In the genomic region with DNA sequence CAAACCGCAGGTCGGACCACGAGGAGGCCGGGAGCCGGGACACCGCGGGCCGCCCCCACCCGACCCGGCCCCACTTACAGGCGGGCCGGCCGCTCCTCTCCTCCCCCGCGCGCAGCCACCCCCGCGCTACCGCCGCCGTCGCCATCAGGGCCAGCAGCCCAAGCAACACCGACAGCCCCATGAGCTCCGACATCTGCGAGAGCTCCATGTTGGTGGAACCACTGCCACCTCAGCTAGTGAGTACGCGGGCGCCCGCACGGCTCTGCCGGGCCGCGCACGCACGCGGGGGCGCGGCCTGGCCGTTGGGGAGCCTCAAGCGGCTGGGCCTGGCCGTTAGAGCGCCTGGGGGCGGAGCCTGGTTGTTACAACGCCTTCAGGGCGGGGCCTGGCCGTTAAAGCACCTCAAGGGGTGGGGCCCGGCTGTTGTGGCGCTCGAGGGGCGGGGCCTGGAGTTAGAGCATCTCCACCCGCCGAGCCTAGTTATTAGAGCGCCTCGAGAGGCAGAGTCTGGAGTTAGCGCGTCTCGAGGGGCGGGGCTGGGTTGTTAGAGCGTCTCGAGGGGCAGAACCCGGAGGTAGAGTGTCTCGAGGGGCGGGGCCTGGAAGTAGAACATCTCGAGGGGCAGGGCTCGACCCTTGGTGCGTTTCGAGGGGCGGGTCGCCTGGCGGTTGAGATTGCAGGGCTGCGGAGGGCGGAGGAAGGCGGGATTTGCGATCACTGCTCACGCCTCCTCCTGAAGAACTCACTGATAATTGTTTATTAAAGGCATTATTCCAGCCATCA, we compare ENCODE assay signal across 8 cellular contexts. TPM values are rescaled to one million over a fixed set of nuclear protein-coding genes. Genes with fewer than 3 reads are reported as not detected.
DNase-seq lines count a peak whose midpoint lies in the region; ATAC-seq, FAIRE-seq and TF ChIP-seq lines count a peak whose summit lies in the region.

A gene with protein sequence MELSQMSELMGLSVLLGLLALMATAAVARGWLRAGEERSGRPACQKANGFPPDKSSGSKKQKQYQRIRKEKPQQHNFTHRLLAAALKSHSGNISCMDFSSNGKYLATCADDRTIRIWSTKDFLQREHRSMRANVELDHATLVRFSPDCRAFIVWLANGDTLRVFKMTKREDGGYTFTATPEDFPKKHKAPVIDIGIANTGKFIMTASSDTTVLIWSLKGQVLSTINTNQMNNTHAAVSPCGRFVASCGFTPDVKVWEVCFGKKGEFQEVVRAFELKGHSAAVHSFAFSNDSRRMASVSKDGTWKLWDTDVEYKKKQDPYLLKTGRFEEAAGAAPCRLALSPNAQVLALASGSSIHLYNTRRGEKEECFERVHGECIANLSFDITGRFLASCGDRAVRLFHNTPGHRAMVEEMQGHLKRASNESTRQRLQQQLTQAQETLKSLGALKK (minus strand): TSS at position 238 of the 783 bp plus-strand sequence. CDS start 30 bp downstream, at position 208.

- H4K20me1 ChIP-seq in SU-DHL-6 (ENCODE audit: low read depth, low read length), result no peaks in the 10 kb centered on the region

- peak within 1 kb of the TSS; percentile 91 for H3K4me3 Mint-ChIP-seq in activated naive CD8-positive, alpha-beta T cell treated with anti-CD3 and anti-CD28 coated beads, Interleukin-2, amount 10 ng/mL, durations not matched to agents 7 days and 5 days

- TF ChIP-seq CTCF in GM12872 (IDR thresholded peaks at IDR 0.05; ENCODE audit: insufficient read depth, low read depth, low read length) (peak; percentile 26; the same call in 1 of the 3 replicates), SU-DHL-6 (IDR thresholded peaks at IDR 0.05; ENCODE audit: insufficient read depth, low read length, poor library complexity, severe bottlenecking) (no peak), pancreas (IDR thresholded peaks at IDR 0.05) (no peak), tibial artery (IDR thresholded peaks at IDR 0.05) (no peak)

- H3K4me1 Mint-ChIP-seq in activated naive CD8-positive, alpha-beta T cell treated with anti-CD3 and anti-CD28 coated beads, Interleukin-2, amount 10 ng/mL, durations not matched to agents 7 days and 5 days, result peaks cover 21% of the 10 kb centered on the region

- intact Hi-C loops in Right ventricle myocardium inferior (cut with DNase I), result loop anchor here (1.0 to 2.0 kb wide), 2 partner anchors 22 to 56 kb away; partner anchors contain the start of genes BAZ1B and BCL7B
- intact Hi-C loops in pancreas (cut with DNase I), result no loop called here
- intact Hi-C loops in tibial artery (cut with DNase I; ENCODE audit: low total_unique reads), result no loop called here

- H3K9me3 ChIP-seq in SU-DHL-6 (ENCODE audit: insufficient read depth, low read length) (no peaks in the 10 kb centered on the region), pancreas (no peaks in the 10 kb centered on the region), tibial artery (no peaks in the 10 kb centered on the region)

- H3K79me2 ChIP-seq in SU-DHL-6 (ENCODE audit: insufficient read depth, low read length), result peaks cover 19% of the 10 kb centered on the region

- peaks cover 0 to 9% (median 0%) of the 10 kb centered on the region in 3 donors for H3K4me1 ChIP-seq in pancreas
- H3K4me1 ChIP-seq in tibial artery, result peaks cover 0 to 32% (median 20%) of the 10 kb centered on the region in 4 donors

- ATAC-seq in HG02678 (IDR thresholded peaks at IDR 0.05; ENCODE audit: unreplicated experiment) (peak; percentile 90), Right ventricle myocardium inferior (peak; percentile 98), pancreas (peak; percentile 95 to 97 (median 96))
- ATAC-seq in activated naive CD8-positive, alpha-beta T cell treated with anti-CD3 and anti-CD28 coated beads, Interleukin-2, amount 10 ng/mL, durations not matched to agents 7 days and 5 days (ENCODE audit: low read depth), result peak; percentile 95

- 0% methylated on average over 59 to 75 of the region's 75 CpGs for WGBS in pancreas, 2 donors

- peaks cover 5% of the 10 kb centered on the region for H3F3A ChIP-seq in SU-DHL-6 (ENCODE audit: insufficient read depth)

- peaks cover 9% of the 10 kb centered on the region for H3K36me3 Mint-ChIP-seq in activated naive CD8-positive, alpha-beta T cell treated with anti-CD3 and anti-CD28 coated beads, Interleukin-2, amount 10 ng/mL, durations not matched to agents 7 days and 5 days

- no peaks in the 10 kb centered on the region for H3K9me2 ChIP-seq in SU-DHL-6 (replicated peaks; ENCODE audit: insufficient read depth, low read length)

- peak within 1 kb of the TSS; percentile 97 for H3K27ac Mint-ChIP-seq in activated naive CD8-positive, alpha-beta T cell treated with anti-CD3 and anti-CD28 coated beads, Interleukin-2, amount 10 ng/mL, durations not matched to agents 7 days and 5 days

- DNase-seq in NCI-H128 (lab: John Stamatoyannopoulos, UW; ENCODE audit: unreplicated experiment) (peak; percentile 98), Right ventricle myocardium inferior (ENCODE audit: missing footprints) (peak; percentile 100), pancreas (peak; percentile 98 to 100 (median 98)), tibial artery (peak; percentile 99)
- DNase-seq in activated naive CD8-positive, alpha-beta T cell treated with anti-CD3 and anti-CD28 coated beads, Interleukin-2, amount 10 ng/mL, durations not matched to agents 7 days and 5 days, result peak; percentile 99

- H3K27me3 ChIP-seq in SU-DHL-6 (ENCODE audit: low read length), result no peaks in the 10 kb centered on the region
- no peaks in the 10 kb centered on the region for H3K27me3 ChIP-seq in pancreas
- H3K27me3 ChIP-seq in tibial artery, result no peaks in the 10 kb centered on the region

- no peak for FAIRE-seq in pancreas (lab: Jason Lieb, UNC)

- H3K27me3 Mint-ChIP-seq in activated naive CD8-positive, alpha-beta T cell treated with anti-CD3 and anti-CD28 coated beads, Interleukin-2, amount 10 ng/mL, durations not matched to agents 7 days and 5 days, result no peaks in the 10 kb centered on the region

- no peaks in the 10 kb centered on the region for H3K9me3 Mint-ChIP-seq in activated naive CD8-positive, alpha-beta T cell treated with anti-CD3 and anti-CD28 coated beads, Interleukin-2, amount 10 ng/mL, durations not matched to agents 7 days and 5 days

- H3K36me3 ChIP-seq in SU-DHL-6 (ENCODE audit: low read length) (no peaks in the 10 kb centered on the region), pancreas (peaks cover 4 to 13% (median 7%) of the 10 kb centered on the region in 3 donors), tibial artery (peaks cover 13 to 21% (median 14%) of the 10 kb centered on the region in 3 donors)

- peak within 1 kb of the TSS; percentile 81 for H2AFZ ChIP-seq in SU-DHL-6 (ENCODE audit: low read depth, low read length, severe bottlenecking)

- peak within 1 kb of the TSS; percentile 87 for H3K9ac ChIP-seq in SU-DHL-6 (ENCODE audit: low read length)

- H3K4me3 ChIP-seq in SU-DHL-6 (ENCODE audit: insufficient read depth, low read length, poor library complexity, severe bottlenecking) (peak within 1 kb of the TSS; percentile 95), pancreas (peak within 1 kb of the TSS; percentile 59 to 99 (median 92)), tibial artery (peak within 1 kb of the TSS; percentile 74 to 94)

- H3K27ac ChIP-seq in SU-DHL-6 (ENCODE audit: low read depth, low read length) (peak within 1 kb of the TSS; percentile 79), pancreas (peak within 1 kb of the TSS; percentile 64 to 85 (median 83)), tibial artery (peak within 1 kb of the TSS; percentile 88 to 89)

- POLR2A ChIA-PET in activated naive CD8-positive, alpha-beta T cell treated with anti-CD3 and anti-CD28 coated beads, Interleukin-2, amount 10 ng/mL, durations not matched to agents 7 days and 5 days (lab: Charles Lee), result interaction anchor here (0.7 to 2.9 kb wide), 9 partner anchors 9 to 90 kb away, joined by 3 to 27 read pairs (median 11); partner anchors contain the start of genes BAZ1B and BCL7B

- H3K4me2 ChIP-seq in SU-DHL-6 (ENCODE audit: low read depth, low read length, poor library complexity, severe bottlenecking), result peak within 1 kb of the TSS; percentile 84

RNA-seq across cellular contexts. Expression of the gene that starts here (rescaled TPM):
- 10 to 100 TPM; 21.3 to 25.0 TPM for total RNA-seq in activated naive CD8-positive, alpha-beta T cell treated with anti-CD3 and anti-CD28 coated beads, Interleukin-2, amount 10 ng/mL, durations not matched to agents 7 days and 5 days
- total RNA-seq in Right ventricle myocardium inferior (10.4 TPM), pancreas (10 to 100 TPM; 21.2 to 38.9 (median 28.3) TPM)
- 10 to 100 TPM; 17.2 to 26.1 TPM for polyA plus RNA-seq in pancreas

Comparison
In these comparisons a context has a peak if more than half of its experiments do, and no peak if none do; other contexts are left out.
1. Peak in every context shown above with its lines: DNase-seq, ATAC-seq, H3K4me3 ChIP-seq and H3K27ac ChIP-seq.